In genomic region chr11:76491644-76492043, GRCh38 we compare ENCODE assay signal across 22 cellular contexts.
"Had no signal": no experiment of that assay in that cellular context is flagged by ENCODE, and none has a peak within 500 bp of the region (broad histone marks: within the 10 kb centered on the region; RNA-seq: fewer than 3 reads in every experiment).

No MANE protein-coding gene starts in this region.

- H3K4me3 ChIP-seq: coronary artery, dorsolateral prefrontal cortex, esophagus muscularis mucosa, heart left ventricle, spleen, tibial nerve had no signal

- FAIRE-seq: bronchial epithelial cell, endothelial cell of umbilical vein had no signal

- H3K27ac ChIP-seq: coronary artery, dorsolateral prefrontal cortex, esophagus muscularis mucosa, foreskin keratinocyte, heart left ventricle, spleen, tibial nerve had no signal

- DNase-seq: activated CD4-positive, alpha-beta T cell treated with anti-CD3 and anti-CD28 coated beads for 4 hours; activated CD4-positive, alpha-beta T cell treated with anti-CD3 and anti-CD28 coated beads, Interleukin-2, amount 50 U/mL, for 4 hours; activated effector memory CD4-positive, alpha-beta T cell treated with Interleukin-2 at 50 U/mL for 16 hours; activated naive CD4-positive, alpha-beta T cell treated with Interleukin-2 at 50 U/mL for 16 hours; activated T-cell treated with anti-CD3 and anti-CD28 coated beads for 4 hours; anterior cingulate cortex; dorsolateral prefrontal cortex; effector memory CD4-positive, alpha-beta T cell; foreskin keratinocyte; heart left ventricle; hypothalamus; immature natural killer cell; natural killer cell; posterior cingulate gyrus; spleen; stimulated activated naive CD4-positive, alpha-beta T cell treated with Interleukin-2 at 50 U/mL for 16 hours had no signal

- ATAC-seq: foreskin keratinocyte, natural killer cell, right cardiac atrium had no signal

- H3K9me3 ChIP-seq: esophagus muscularis mucosa, heart left ventricle, spleen, tibial nerve had no signal

- H3K4me1 ChIP-seq: esophagus muscularis mucosa, foreskin keratinocyte, spleen, tibial nerve had no signal

- H3K27me3 ChIP-seq: dorsolateral prefrontal cortex, esophagus muscularis mucosa, foreskin keratinocyte, heart left ventricle, spleen, tibial nerve had no signal
